Comparison of ENCODE assay signal across 16 cellular contexts in genomic region chr17:17520599-17521232, GRCh38. TPM values are rescaled to one million over a fixed set of nuclear protein-coding genes. Genes with fewer than 3 reads are reported as not detected.
DNase-seq lines count a peak whose midpoint lies in the region; ATAC-seq and TF ChIP-seq lines count a peak whose summit lies in the region.
"Had no signal": no experiment of that assay in that cellular context is flagged by ENCODE, and none has a peak within 500 bp of the region (broad histone marks: within the 10 kb centered on the region; RNA-seq: fewer than 3 reads in every experiment).

No MANE protein-coding gene starts in this region.

- ATAC-seq in right cardiac atrium: no peak
- no peak for ATAC-seq in left cardiac atrium
- peak; percentile 23 for ATAC-seq in gastroesophageal sphincter
- ATAC-seq: GM23338, HCT116 had no signal

- H2AFZ ChIP-seq in osteoblast (ENCODE audit: low read length): no peak overlapping the region
- H2AFZ ChIP-seq: GM23338 had no signal

- H3K4me2 ChIP-seq in osteoblast (ENCODE audit: insufficient read depth, low read length): no peak overlapping the region
- H3K4me2 ChIP-seq: GM23338 had no signal

- no peaks in the 10 kb centered on the region for H3K79me2 ChIP-seq in osteoblast (ENCODE audit: insufficient read depth, low read length)

- DNase-seq in right cardiac atrium (peak in 2 of 3 donors; percentile 38 to 40), left cardiac atrium (no peak), osteoblast (ENCODE audit: insufficient read length, low spot score, missing footprints) (peak; percentile 10), dedifferentiated amniotic fluid mesenchymal stem cell (ENCODE audit: extremely low spot score) (no peak)
- DNase-seq in activated CD4-positive, alpha-beta T cell treated with anti-CD3 and anti-CD28 coated beads, Interleukin-2, amount 50 U/mL, for 4 hours: no peak
- DNase-seq: ACHN; BE2C; CD4-positive, alpha-beta memory T cell; DMS79 treated with DMSO at 0.1 percent for 48 hours; GF-D8; H7; HFFc6; IMR-90 had no signal

- TF ChIP-seq POLR2A in gastroesophageal sphincter (IDR thresholded peaks at IDR 0.05): no peak

- WGBS in right cardiac atrium: 92% methylated on average over 22 of the region's 22 CpGs
- WGBS in gastroesophageal sphincter (ENCODE audit: low coverage in 1 of 2), 2 donors: 91 to 100% methylated on average over 2 to 6 of the region's 22 CpGs

- H3K4me3 ChIP-seq in right cardiac atrium (ENCODE audit: low read length) (no peak overlapping the region), gastroesophageal sphincter (no peak overlapping the region), osteoblast (ENCODE audit: insufficient read depth, low read length) (no peak overlapping the region)
- H3K4me3 ChIP-seq: GM23338 had no signal

- no peaks in the 10 kb centered on the region for H4K20me1 ChIP-seq in osteoblast (ENCODE audit: insufficient read depth, low read length)

- TF ChIP-seq CTCF in gastroesophageal sphincter (IDR thresholded peaks at IDR 0.05): no peak
- no peak for TF ChIP-seq CTCF in osteoblast (IDR thresholded peaks at IDR 0.05; ENCODE audit: extremely low read depth, low read depth, low read length)

- H3K36me3 ChIP-seq in gastroesophageal sphincter (peaks cover 0 to 29% of the 10 kb centered on the region in 2 donors), osteoblast (ENCODE audit: insufficient read depth, low read length) (no peaks in the 10 kb centered on the region)
- H3K36me3 ChIP-seq: BE2C had no signal

- H3K9me3 ChIP-seq in right cardiac atrium (ENCODE audit: control insufficient read depth, low read length) (no peaks in the 10 kb centered on the region), gastroesophageal sphincter (no peaks in the 10 kb centered on the region), osteoblast (ENCODE audit: low read depth, low read length) (no peaks in the 10 kb centered on the region)
- H3K9me3 ChIP-seq: BE2C had no signal

- H3K27me3 ChIP-seq in right cardiac atrium (ENCODE audit: control insufficient read depth, insufficient read depth): no peaks in the 10 kb centered on the region
- H3K27me3 ChIP-seq in gastroesophageal sphincter: no peaks in the 10 kb centered on the region
- no peaks in the 10 kb centered on the region for H3K27me3 ChIP-seq in osteoblast (ENCODE audit: insufficient read depth, low read length)
- H3K27me3 ChIP-seq: BE2C had no signal

- H3K27ac ChIP-seq in right cardiac atrium (ENCODE audit: low read length) (no peak overlapping the region), gastroesophageal sphincter (no peak overlapping the region), osteoblast (ENCODE audit: low read depth, low read length) (no peak overlapping the region)

- intact Hi-C loops in right cardiac atrium (cut with DNase I): no loop called here
- intact Hi-C loops in left cardiac atrium (cut with DNase I): no loop called here

- TF ChIP-seq EP300 in gastroesophageal sphincter (IDR thresholded peaks at IDR 0.05): no peak

- H3K4me1 ChIP-seq in right cardiac atrium (ENCODE audit: control insufficient read depth, insufficient read depth, low read length) (no peaks in the 10 kb centered on the region), gastroesophageal sphincter (no peaks in the 10 kb centered on the region), osteoblast (ENCODE audit: insufficient read depth, low read length) (peaks cover 12% of the 10 kb centered on the region)

RNA-seq across cellular contexts. Expression of gene RASD1, which starts 24.5 kb away (rescaled TPM):
- 10 to 100 TPM; 18.7 to 63.8 (median 39.9) TPM for total RNA-seq in right cardiac atrium
- 66.2 TPM for polyA plus RNA-seq in right cardiac atrium
- total RNA-seq in left cardiac atrium: 10 to 100 TPM; 35.3 to 55.1 TPM
- total RNA-seq in gastroesophageal sphincter: 10 to 100 TPM in 1 of 4 donors, 1 to 10 TPM in 3; 2.6 to 24.6 (median 5.1) TPM
- total RNA-seq in osteoblast: 13.8 and 14.7 TPM in 2 replicates

RNA-seq across cellular contexts. Expression of gene MED9, which starts 43.9 kb away (rescaled TPM):
- total RNA-seq in right cardiac atrium: 10 to 100 TPM; 30.7 to 35.6 (median 32.6) TPM
- polyA plus RNA-seq in right cardiac atrium: 38.5 TPM
- 10 to 100 TPM; 26.8 to 35.1 TPM for total RNA-seq in left cardiac atrium
- 10 to 100 TPM in 3 of 4 donors, 1 to 10 TPM in 1; 9.1 to 19.5 (median 16.6) TPM for total RNA-seq in gastroesophageal sphincter
- total RNA-seq in osteoblast: 15.6 and 17.0 TPM in 2 replicates

Comparison
In these comparisons a context has a peak if more than half of its experiments do, and no peak if none do; other contexts are left out.
1. DNase-seq: peak in right cardiac atrium (2 of 3) and osteoblast (single experiment); none in left cardiac atrium (single experiment), activated CD4-positive, alpha-beta T cell treated with anti-CD3 and anti-CD28 coated beads, Interleukin-2, amount 50 U/mL, for 4 hours (0 of 2) and dedifferentiated amniotic fluid mesenchymal stem cell (single experiment).